ENCODE assay signal across 10 cellular contexts in the genomic region with DNA sequence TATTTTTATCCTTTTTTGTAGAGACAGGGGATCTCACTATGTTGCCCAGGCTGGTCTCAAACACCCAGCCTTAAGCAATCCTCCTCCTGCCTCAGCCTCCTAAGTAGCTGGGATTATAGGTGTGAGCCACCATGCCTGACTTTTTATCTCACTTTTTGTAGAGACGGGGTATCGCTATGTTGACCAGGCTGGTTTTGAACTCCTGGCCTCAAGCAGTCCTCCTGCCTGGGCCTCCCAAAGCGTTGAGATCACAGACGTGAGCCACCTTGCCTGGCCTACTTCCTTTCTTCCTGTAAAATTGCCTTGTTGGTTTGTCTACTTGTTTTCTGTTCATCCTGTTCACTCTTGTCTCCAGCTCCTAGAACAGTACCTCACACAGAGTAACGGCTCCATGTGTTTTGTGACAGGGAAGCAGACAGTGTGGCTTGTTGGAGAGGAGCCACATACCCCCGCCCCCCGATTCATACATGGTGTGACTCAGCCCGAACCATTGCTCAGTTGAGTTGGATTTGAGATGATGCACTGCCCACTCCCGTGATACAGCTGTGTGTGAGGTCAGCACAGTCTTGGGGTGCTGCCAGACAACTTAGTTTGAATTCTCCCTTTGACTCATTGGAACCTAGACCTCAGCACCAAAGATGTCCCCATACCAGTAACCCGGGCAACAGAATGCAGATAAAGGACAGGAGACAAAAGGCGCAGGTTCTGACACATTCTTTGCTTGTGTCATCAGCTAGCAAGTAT. TPM values are rescaled to one million over a fixed set of nuclear protein-coding genes. Genes with fewer than 3 reads are reported as not detected.
DNase-seq lines count a peak whose midpoint lies in the region; ATAC-seq, FAIRE-seq and TF ChIP-seq lines count a peak whose summit lies in the region.
"Had no signal": no experiment of that assay in that cellular context is flagged by ENCODE, and none has a peak within 500 bp of the region (broad histone marks: within the 10 kb centered on the region; RNA-seq: fewer than 3 reads in every experiment).

No MANE protein-coding gene starts in this region.

- TF ChIP-seq RAD21 in GM12878 (IDR thresholded peaks at IDR 0.05; ENCODE audit: insufficient read depth, low read depth, low read length) = no peak

- SMC1A ChIA-PET in GM12878 (lab: Charles Lee; ENCODE audit: uncharacterized antibody, unreplicated experiment) = interaction anchor here (0.8 to 10.8 kb wide), 9 partner anchors 12 to 65 kb away, joined by 3 to 152 read pairs (median 4); a partner anchor contains a TSS

- peak overlapping the region; percentile 79 for H3K27ac ChIP-seq in GM12878 (ENCODE audit: control insufficient read depth, insufficient read depth)
- H3K27ac ChIP-seq: VCaP had no signal

- 23% methylated on average over 11 of the region's 11 CpGs for WGBS in GM12878 (ENCODE audit: insufficient coverage, insufficient replicate concordance, low lambda C conversion rate, missing lambda C conversion rate)

- no peaks in the 10 kb centered on the region for H4K20me1 ChIP-seq in GM12878 (ENCODE audit: control insufficient read depth, insufficient read depth)

- no peaks in the 10 kb centered on the region for H3K36me3 ChIP-seq in GM12878 (ENCODE audit: control insufficient read depth in 2 of 2, insufficient read depth in 2 of 2, low read length in 1 of 2)

- peak; percentile 68 for DNase-seq in activated effector memory CD4-positive, alpha-beta T cell treated with anti-CD3 and anti-CD28 coated beads, Interleukin-2, amount 50 U/mL, for 16 hours
- DNase-seq in activated effector memory CD4-positive, alpha-beta T cell treated with Interleukin-2 at 50 U/mL for 16 hours = no peak
- peak; percentile 95 for DNase-seq in GM12878 (ENCODE audit: low read depth, low spot score)
- peak; percentile 47 to 69 for DNase-seq in stimulated activated CD4-positive, alpha-beta T cell treated with anti-CD3 and anti-CD28 coated beads, Interleukin-2, amount 100 ng/mL, for 24 hours
- no peak for DNase-seq in DMS53 (lab: John Stamatoyannopoulos, UW)
- DNase-seq in HuH-7.5 (ENCODE audit: low spot score) = no peak

- TF ChIP-seq CTCF in GM12878 (IDR thresholded peaks at IDR 0.05 in 2 of 3, conservative IDR thresholded peaks at IDR 0.05 in 1 of 3; ENCODE audit: control insufficient read depth in 2 of 3, extremely low read depth in 1 of 3, insufficient read depth in 1 of 3, low read depth in 3 of 3, low read length in 3 of 3) = no peak

- TSS peak; percentile 94 for BruUV-seq in GM12878 (replicated peaks; lab: Mats Ljungman, UMichigan)

- CTCF ChIA-PET in GM12878 (lab: Yijun Ruan, JAX) = interaction anchor here (0.7 to 5.2 kb wide), 7 partner anchors 13 to 90 kb away, joined by 3 to 35 read pairs (median 4); no protein-coding TSS in a partner anchor

- peak; percentile 90 for TF ChIP-seq EP300 in GM12878 (IDR thresholded peaks at IDR 0.05; ENCODE audit: borderline replicate concordance in 1 of 2, control insufficient read depth in 1 of 2, low read depth in 2 of 2, low read length in 2 of 2)

- peak overlapping the region; percentile 37 for H2AFZ ChIP-seq in GM12878 (ENCODE audit: control insufficient read depth, low read depth, low read length)

- H3K9me3 ChIP-seq in GM12878 (replicated peaks; ENCODE audit: control insufficient read depth, insufficient read depth, low read length) = no peaks in the 10 kb centered on the region; the same call in 2 of the 3 replicates

- RAD21 ChIA-PET in GM12878 (lab: Charles Lee; ENCODE audit: unreplicated experiment) = interaction anchor here (1.0 to 6.4 kb wide), 10 partner anchors 14 to 102 kb away, joined by 3 to 56 read pairs (median 14); a partner anchor contains a TSS

- peaks cover under 1% of the 10 kb centered on the region for H3K79me2 ChIP-seq in GM12878 (ENCODE audit: control insufficient read depth, insufficient read depth, low read length)

- intact Hi-C loops in GM12878 (cut with micrococcal nuclease; ENCODE audit: unreplicated experiment) = no loop called here

- in situ Hi-C loops in GM12878 (cut with MboI) = no loop called here

- no peaks in the 10 kb centered on the region for H3K27me3 ChIP-seq in GM12878 (replicated peaks in 1 of 2; ENCODE audit: control insufficient read depth in 2 of 2, insufficient read depth in 2 of 2, low read length in 1 of 2)

- peak overlapping the region; percentile 34; the same call in 1 of the 2 replicates for H3K4me2 ChIP-seq in GM12878 (ENCODE audit: control insufficient read depth, insufficient read depth)

- peaks cover 57% of the 10 kb centered on the region for H3K4me1 ChIP-seq in GM12878 (ENCODE audit: control insufficient read depth, insufficient read depth, low read length)

- ATAC-seq in HG03378 (IDR thresholded peaks at IDR 0.05; ENCODE audit: unreplicated experiment) = peak; percentile 78
- peak; percentile 80 for ATAC-seq in GM12878
- no peak for ATAC-seq in GM21825 (IDR thresholded peaks at IDR 0.05; ENCODE audit: unreplicated experiment)
- ATAC-seq: left colon had no signal

- FAIRE-seq in GM12878 (lab: Jason Lieb, UNC) = peak; percentile 91

- POLR2A ChIA-PET in GM12878 (lab: Charles Lee) = interaction anchor here (0.5 to 6.6 kb wide), 7 partner anchors 11 to 110 kb away, joined by 3 to 67 read pairs (median 5); no protein-coding TSS in a partner anchor

- TF ChIP-seq POLR2A in GM12878 (IDR thresholded peaks at IDR 0.05; ENCODE audit: low read depth, low read length) = no peak

- H3K9ac ChIP-seq in GM12878 (ENCODE audit: control insufficient read depth, insufficient read depth, low read length) = 0 out of 2 replicates have a peak overlapping the region, but pooled peaks have one; percentile 25

- no peak overlapping the region for H3K4me3 ChIP-seq in GM12878

RNA-seq across cellular contexts. Expression of a gene that starts 34.2 kb away (rescaled TPM):
- not detected in 2 replicates for total RNA-seq in GM12878 (2013; cell fraction: nucleolus; rRNA removed)
- total RNA-seq in GM12878 (2014; rRNA removed) (not detected in 2 replicates), GM12878 (2014; rRNA removed; fragmentation: Illumina TruSeq; extraction: Trizol) (not detected in 2 replicates), GM12878 (2021) (0.13 TPM in 1 of 2 replicates, not detected in the other)
- polyA plus RNA-seq in GM12878 (2011; ENCODE audit: low read depth) = not detected
- polyA plus RNA-seq in GM12878 (2011; rRNA removed) (not detected in 2 replicates), GM12878 (2014; fragmentation: Illumina TruSeq; extraction: Trizol) (not detected in 2 replicates), GM12878 (2014; fragmentation: Nextera tagmentation; extraction: Ambion mirVana) (not detected), GM12878 (2014; rRNA removed) (not detected in 2 replicates), GM12878 (2016; fragmentation: Nextera tagmentation; extraction: Ambion mirVana) (not detected)
- polyA plus RNA-seq in GM12878 (2011; cell fraction: cytosol; rRNA removed) = not detected in 2 replicates
- polyA plus RNA-seq in GM12878 (2011; cell fraction: nucleus; rRNA removed) = 0.10 TPM in 1 of 2 replicates, not detected in the other
- polyA plus RNA-seq in GM12878 (2012) = 0.25 TPM in 1 of 2 replicates, not detected in the other
- not detected in 2 replicates for polyA minus RNA-seq in GM12878 (2011; rRNA and poly(A)+ RNA removed)
- not detected in 2 replicates for polyA minus RNA-seq in GM12878 (2011; cell fraction: cytosol; rRNA and poly(A)+ RNA removed)
- not detected in 2 replicates for polyA minus RNA-seq in GM12878 (2011; cell fraction: nucleus; rRNA and poly(A)+ RNA removed)
- total RNA-seq: left colon had no signal

RNA-seq across cellular contexts. Expression of a gene that starts 43.0 kb away (rescaled TPM):
- 1.3 and 1.4 TPM in 2 replicates for total RNA-seq in GM12878 (2013; cell fraction: nucleolus; rRNA removed)
- total RNA-seq in GM12878 (2014; rRNA removed) = 2.8 and 2.9 TPM in 2 replicates
- 1.9 and 2.5 TPM in 2 replicates for total RNA-seq in GM12878 (2014; rRNA removed; fragmentation: Illumina TruSeq; extraction: Trizol)
- total RNA-seq in GM12878 (2021) = 2.3 and 2.8 TPM in 2 replicates
- polyA plus RNA-seq in GM12878 (2011; ENCODE audit: low read depth) = 2.5 TPM
- 0.05 and 0.06 TPM in 2 replicates for polyA plus RNA-seq in GM12878 (2011; rRNA removed)
- 0.03 and 0.08 TPM in 2 replicates for polyA plus RNA-seq in GM12878 (2011; cell fraction: cytosol; rRNA removed)
- not detected in 2 replicates for polyA plus RNA-seq in GM12878 (2011; cell fraction: nucleus; rRNA removed)
- 2.0 and 3.2 TPM in 2 replicates for polyA plus RNA-seq in GM12878 (2012)
- 2.5 and 4.0 TPM in 2 replicates for polyA plus RNA-seq in GM12878 (2014; fragmentation: Illumina TruSeq; extraction: Trizol)
- polyA plus RNA-seq in GM12878 (2014; fragmentation: Nextera tagmentation; extraction: Ambion mirVana) = 1 to 10 TPM; 1.8 to 3.1 TPM
- 2.8 and 3.1 TPM in 2 replicates for polyA plus RNA-seq in GM12878 (2014; rRNA removed)
- 1 to 10 TPM in 1 of 2 experiments, under 1 TPM in 1; 0.53 to 1.1 TPM for polyA plus RNA-seq in GM12878 (2016; fragmentation: Nextera tagmentation; extraction: Ambion mirVana)
- 0.10 TPM in 1 of 2 replicates, not detected in the other for polyA minus RNA-seq in GM12878 (2011; rRNA and poly(A)+ RNA removed)
- not detected in 2 replicates for polyA minus RNA-seq in GM12878 (2011; cell fraction: cytosol; rRNA and poly(A)+ RNA removed)
- polyA minus RNA-seq in GM12878 (2011; cell fraction: nucleus; rRNA and poly(A)+ RNA removed) = 0.19 TPM in 1 of 2 replicates, not detected in the other

RNA-seq across cellular contexts. Expression of a gene that starts 46.8 kb away (rescaled TPM):
- total RNA-seq in GM12878 (2013; cell fraction: nucleolus; rRNA removed) = 0.42 and 0.44 TPM in 2 replicates
- total RNA-seq in GM12878 (2014; rRNA removed) (not detected in 2 replicates), GM12878 (2014; rRNA removed; fragmentation: Illumina TruSeq; extraction: Trizol) (not detected in 2 replicates), GM12878 (2021) (0.18 TPM in 1 of 2 replicates, not detected in the other)
- not detected for polyA plus RNA-seq in GM12878 (2011; ENCODE audit: low read depth)
- polyA plus RNA-seq in GM12878 (2011; rRNA removed) (not detected in 2 replicates), GM12878 (2014; fragmentation: Illumina TruSeq; extraction: Trizol) (0.15 TPM in 1 of 2 replicates, not detected in the other), GM12878 (2014; fragmentation: Nextera tagmentation; extraction: Ambion mirVana) (not detected), GM12878 (2014; rRNA removed) (not detected in 2 replicates), GM12878 (2016; fragmentation: Nextera tagmentation; extraction: Ambion mirVana) (not detected)
- polyA plus RNA-seq in GM12878 (2011; cell fraction: cytosol; rRNA removed) = not detected in 2 replicates
- polyA plus RNA-seq in GM12878 (2011; cell fraction: nucleus; rRNA removed) = 0.12 and 0.36 TPM in 2 replicates
- 0.15 TPM in 1 of 2 replicates, not detected in the other for polyA plus RNA-seq in GM12878 (2012)
- polyA minus RNA-seq in GM12878 (2011; rRNA and poly(A)+ RNA removed) = not detected in 2 replicates
- not detected in 2 replicates for polyA minus RNA-seq in GM12878 (2011; cell fraction: cytosol; rRNA and poly(A)+ RNA removed)
- polyA minus RNA-seq in GM12878 (2011; cell fraction: nucleus; rRNA and poly(A)+ RNA removed) = not detected in 2 replicates
- total RNA-seq: left colon had no signal

RNA-seq across cellular contexts. Expression of a gene that starts 57.3 kb away (rescaled TPM):
- 4.1 and 5.1 TPM in 2 replicates for total RNA-seq in GM12878 (2013; cell fraction: nucleolus; rRNA removed)
- total RNA-seq in GM12878 (2014; rRNA removed) (0.27 and 0.28 TPM in 2 replicates), GM12878 (2014; rRNA removed; fragmentation: Illumina TruSeq; extraction: Trizol) (0.13 TPM in 1 of 2 replicates, not detected in the other), GM12878 (2021) (0.43 and 0.62 TPM in 2 replicates)
- 0.92 TPM for polyA plus RNA-seq in GM12878 (2011; ENCODE audit: low read depth)
- polyA plus RNA-seq in GM12878 (2011; rRNA removed) (0.13 and 0.15 TPM in 2 replicates), GM12878 (2014; fragmentation: Illumina TruSeq; extraction: Trizol) (0.10 TPM in 1 of 2 replicates, not detected in the other), GM12878 (2014; fragmentation: Nextera tagmentation; extraction: Ambion mirVana) (under 1 TPM; 0.05 to 0.07 TPM), GM12878 (2014; rRNA removed) (0.32 and 0.51 TPM in 2 replicates), GM12878 (2016; fragmentation: Nextera tagmentation; extraction: Ambion mirVana) (not detected)
- polyA plus RNA-seq in GM12878 (2011; cell fraction: cytosol; rRNA removed) = 0.19 and 0.28 TPM in 2 replicates
- 1.5 TPM in 2 replicates for polyA plus RNA-seq in GM12878 (2011; cell fraction: nucleus; rRNA removed)
- polyA plus RNA-seq in GM12878 (2012) = 0.49 and 1.6 TPM in 2 replicates
- 0.26 TPM in 1 of 2 replicates, not detected in the other for polyA minus RNA-seq in GM12878 (2011; rRNA and poly(A)+ RNA removed)
- polyA minus RNA-seq in GM12878 (2011; cell fraction: cytosol; rRNA and poly(A)+ RNA removed) = not detected in 2 replicates
- polyA minus RNA-seq in GM12878 (2011; cell fraction: nucleus; rRNA and poly(A)+ RNA removed) = 0.24 and 0.77 TPM in 2 replicates

Comparison
In these comparisons a context has a peak if more than half of its experiments do, and no peak if none do; other contexts are left out.
1. DNase-seq: peak in activated effector memory CD4-positive, alpha-beta T cell treated with anti-CD3 and anti-CD28 coated beads, Interleukin-2, amount 50 U/mL, for 16 hours (single experiment), GM12878 (single experiment) and stimulated activated CD4-positive, alpha-beta T cell treated with anti-CD3 and anti-CD28 coated beads, Interleukin-2, amount 100 ng/mL, for 24 hours (2 of 2); none in activated effector memory CD4-positive, alpha-beta T cell treated with Interleukin-2 at 50 U/mL for 16 hours (single experiment), DMS53 (single experiment) and HuH-7.5 (single experiment).